Comparison of ENCODE assay signal across 15 cellular contexts in the genomic region with DNA sequence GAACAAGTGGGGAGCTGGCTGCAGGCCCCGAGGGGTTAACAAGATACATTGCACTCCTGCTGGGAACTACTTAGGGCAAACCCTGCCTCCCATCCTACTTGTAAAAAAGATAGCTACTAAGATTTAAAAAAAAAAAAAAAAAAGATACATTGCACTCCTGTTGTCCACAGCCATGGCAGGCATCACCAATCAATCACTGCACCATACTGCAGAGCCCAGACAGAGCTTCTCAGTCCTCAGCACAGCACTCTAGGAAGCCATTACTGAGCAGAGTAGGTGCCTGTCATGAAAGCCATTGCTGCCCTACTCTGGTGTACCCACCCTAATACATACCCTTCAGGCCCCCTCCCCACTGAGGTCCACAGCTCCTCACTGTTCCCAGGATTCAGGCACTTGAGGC.
DNase-seq lines count a peak whose midpoint lies in the region; ATAC-seq, FAIRE-seq and TF ChIP-seq lines count a peak whose summit lies in the region.
"Had no signal": no experiment of that assay in that cellular context is flagged by ENCODE, and none has a peak within 500 bp of the region (broad histone marks: within the 10 kb centered on the region; RNA-seq: fewer than 3 reads in every experiment).

No MANE protein-coding gene starts in this region.

- peak overlapping the region; percentile 24 for H2AK5ac ChIP-seq in neuronal stem cell (ENCODE audit: low read depth, low read length)

- BruUV-seq in K562 (replicated peaks; lab: Mats Ljungman, UMichigan), result no TSS peak

- H3K4ac ChIP-seq in neuronal stem cell (ENCODE audit: low read length), result no peak overlapping the region

- H3K79me1 ChIP-seq in neuronal stem cell (ENCODE audit: low read depth, low read length), result no peaks in the 10 kb centered on the region

- H3K23ac ChIP-seq in neuronal stem cell (ENCODE audit: low read depth, low read length, poor library complexity), result no peak overlapping the region

- H3K9me3 ChIP-seq in Karpas-422 (ENCODE audit: low read length) (no peaks in the 10 kb centered on the region), K562 (replicated peaks; ENCODE audit: control insufficient read depth, insufficient read depth, low read depth, low read length) (no peaks in the 10 kb centered on the region; the same call in 1 of the 2 replicates), neuronal stem cell (replicated peaks in 1 of 2; ENCODE audit: control insufficient read depth in 2 of 2, insufficient read depth in 1 of 2, low read depth in 1 of 2, low read length in 2 of 2) (peaks cover 0 to 5% of the 10 kb centered on the region in 2 donors), testis (no peaks in the 10 kb centered on the region)
- H3K9me3 ChIP-seq: A549, BE2C had no signal

- no peak overlapping the region for H2BK15ac ChIP-seq in neuronal stem cell (ENCODE audit: low read length)

- H3K79me2 ChIP-seq in Karpas-422 (ENCODE audit: low read length), result no peaks in the 10 kb centered on the region
- no peaks in the 10 kb centered on the region for H3K79me2 ChIP-seq in K562 (ENCODE audit: control insufficient read depth, insufficient read depth, low read length)

- no peak overlapping the region for H3K18ac ChIP-seq in neuronal stem cell (ENCODE audit: low read length)

- no peak overlapping the region for H4K91ac ChIP-seq in neuronal stem cell (ENCODE audit: low read depth, low read length, poor library complexity)

- FAIRE-seq in GM12892 (lab: Jason Lieb, UNC) (peak; percentile 9), K562 (lab: Jason Lieb, UNC) (no peak)
- FAIRE-seq: A549, D721Med, GM18507 had no signal

- peaks cover 2% of the 10 kb centered on the region for H3K9me1 ChIP-seq in K562 (ENCODE audit: control insufficient read depth, insufficient read depth, low read length)

- no peak for TF ChIP-seq RAD21 in K562 (CRISPR knock-in tag; conservative IDR thresholded peaks at IDR 0.05 in 1 of 2, IDR thresholded peaks at IDR 0.05 in 1 of 2)

- H2BK12ac ChIP-seq in neuronal stem cell (ENCODE audit: low read length), result no peak overlapping the region

- no peaks in the 10 kb centered on the region for H3K36me3 ChIP-seq in Karpas-422 (ENCODE audit: insufficient read depth, low read length)
- no peaks in the 10 kb centered on the region for H3K36me3 ChIP-seq in K562 (ENCODE audit: control insufficient read depth, insufficient read depth, low read length)
- no peaks in the 10 kb centered on the region for H3K36me3 ChIP-seq in neuronal stem cell (replicated peaks in 1 of 2; ENCODE audit: control insufficient read depth in 2 of 2, insufficient read depth in 2 of 2, low read length in 2 of 2)
- H3K36me3 ChIP-seq in testis (ENCODE audit: low read depth, missing control alignments), result no peaks in the 10 kb centered on the region
- H3K36me3 ChIP-seq: BE2C had no signal

- ATAC-seq in K562, result no peak; the same call in 2 of the 3 replicates
- ATAC-seq: A549 had no signal

- no peak overlapping the region for H2BK5ac ChIP-seq in neuronal stem cell (ENCODE audit: low read length)

- H3K9me2 ChIP-seq in Karpas-422 (replicated peaks; ENCODE audit: insufficient read depth, low read length), result no peaks in the 10 kb centered on the region

- H3K4me2 ChIP-seq in Karpas-422 (ENCODE audit: low read depth, low read length, poor library complexity, severe bottlenecking), result no peak overlapping the region
- H3K4me2 ChIP-seq in K562 (ENCODE audit: insufficient read depth, low read length), result no peak overlapping the region
- H3K4me2 ChIP-seq in neuronal stem cell (ENCODE audit: insufficient read depth, low read length, poor library complexity, severe bottlenecking), result no peak overlapping the region
- H3K4me2 ChIP-seq: A549 had no signal

- CTCF ChIA-PET in K562 (lab: Yijun Ruan, JAX; ENCODE audit: low intra/inter-chr PET ratio), result interaction anchor here (1.6 kb wide), 1 partner anchor 158 kb away, joined by 4 read pairs; no protein-coding TSS in a partner anchor

- H3K27me3 ChIP-seq in Karpas-422 (ENCODE audit: low read length) (no peaks in the 10 kb centered on the region), K562 (ENCODE audit: control insufficient read depth in 2 of 2, insufficient read depth in 2 of 2, low read length in 2 of 2) (peaks cover 0 to 27% of the 10 kb centered on the region in 2 experiments; a peak in 4 of 5 replicates), neuronal stem cell (ENCODE audit: control insufficient read depth in 3 of 3, insufficient read depth in 3 of 3, low read depth in 1 of 3, low read length in 3 of 3) (peaks cover 0 to 2% (median 0%) of the 10 kb centered on the region in 3 experiments), testis (no peaks in the 10 kb centered on the region)
- H3K27me3 ChIP-seq: BE2C had no signal

- intact Hi-C loops in K562 (cut with micrococcal nuclease), result no loop called here
- intact Hi-C loops in testis (cut with DNase I; ENCODE audit: low total_unique reads), result loop anchor here (5.0 kb wide), 1 partner anchor 156 kb away; no protein-coding TSS in a partner anchor

- POLR2A ChIA-PET in K562 (lab: Yijun Ruan, JAX), result no interaction called here

- TF ChIP-seq CTCF in K562 (IDR thresholded peaks at IDR 0.05 in 2 of 3, conservative IDR thresholded peaks at IDR 0.05 in 1 of 3; ENCODE audit: insufficient read depth in 2 of 3, low read depth in 1 of 3, low read length in 3 of 3) (no peak), testis (IDR thresholded peaks at IDR 0.05) (no peak)

- H3K27ac ChIP-seq in Karpas-422 (ENCODE audit: low read length) (no peak overlapping the region), K562 (ENCODE audit: extremely low read depth, low read depth, low read length) (no peak overlapping the region), neuronal stem cell (replicated peaks; ENCODE audit: low read length) (no peak overlapping the region), testis (no peak overlapping the region)
- H3K27ac ChIP-seq: A549, C4-2B had no signal

- 7% methylated on average over 1 of the region's 1 CpG for WGBS in K562 (ENCODE audit: insufficient coverage, low coverage, missing lambda C conversion rate)
- no CpG with 5 or more reads among the region's 1 CpG for WGBS in neuronal stem cell (ENCODE audit: extremely low coverage in 2 of 2, insufficient read length in 2 of 2, insufficient replicate concordance in 1 of 2), 2 donors
- 83 to 92% methylated on average over 1 of the region's 1 CpG for WGBS in testis, 2 donors

- H3K9ac ChIP-seq in Karpas-422 (ENCODE audit: low read length) (no peak overlapping the region), K562 (ENCODE audit: insufficient read depth in 1 of 2, low read depth in 2 of 2, low read length in 2 of 2) (no peak overlapping the region), neuronal stem cell (ENCODE audit: low read depth, low read length, poor library complexity) (no peak overlapping the region)

- H4K20me1 ChIP-seq in Karpas-422 (ENCODE audit: insufficient read depth, low read depth, low read length), result no peaks in the 10 kb centered on the region
- no peaks in the 10 kb centered on the region; the same call in 1 of the 2 replicates for H4K20me1 ChIP-seq in K562 (replicated peaks; ENCODE audit: control insufficient read depth, insufficient read depth, low read length)

- H2BK120ac ChIP-seq in neuronal stem cell (ENCODE audit: low read depth, low read length), result no peak overlapping the region

- H3K4me1 ChIP-seq in Karpas-422 (ENCODE audit: low read length), result peaks cover 9% of the 10 kb centered on the region; the same call in 1 of the 2 replicates
- no peaks in the 10 kb centered on the region for H3K4me1 ChIP-seq in K562 (replicated peaks in 1 of 2; ENCODE audit: control insufficient read depth in 2 of 2, insufficient read depth in 2 of 2, low read length in 2 of 2)
- H3K4me1 ChIP-seq in neuronal stem cell (ENCODE audit: control insufficient read depth in 2 of 2, insufficient read depth in 1 of 2, low read depth in 1 of 2, low read length in 2 of 2), result no peaks in the 10 kb centered on the region
- no peaks in the 10 kb centered on the region for H3K4me1 ChIP-seq in testis
- H3K4me1 ChIP-seq: A549, BE2C had no signal

- no peak overlapping the region for H4K8ac ChIP-seq in neuronal stem cell (ENCODE audit: low read depth, low read length)

- H3K4me3 ChIP-seq in Karpas-422 (ENCODE audit: low read length), result no peak overlapping the region
- H3K4me3 ChIP-seq in K562, result no peak overlapping the region
- no peak overlapping the region for H3K4me3 ChIP-seq in neuronal stem cell (ENCODE audit: low read length in 2 of 2)
- H3K4me3 ChIP-seq in testis, result no peak overlapping the region
- H3K4me3 ChIP-seq: A549 had no signal

- in situ Hi-C loops in K562 (cut with MboI), result loop anchor here (5.0 kb wide), 1 partner anchor 151 kb away; no protein-coding TSS in a partner anchor

- no peak for TF ChIP-seq POLR2A in GM12892 (IDR thresholded peaks at IDR 0.05; ENCODE audit: low read depth, low read length)
- TF ChIP-seq POLR2A in K562 (conservative IDR thresholded peaks at IDR 0.05), result no peak
- TF ChIP-seq POLR2A in testis (IDR thresholded peaks at IDR 0.05), result no peak

- H2AFZ ChIP-seq in Karpas-422 (ENCODE audit: low read length), result no peak overlapping the region
- no peak overlapping the region for H2AFZ ChIP-seq in K562 (ENCODE audit: low read depth, low read length)
- no peak overlapping the region for H2AFZ ChIP-seq in neuronal stem cell (ENCODE audit: low read length)

- no peak overlapping the region for H3K14ac ChIP-seq in neuronal stem cell (ENCODE audit: low read length)

- DNase-seq in GM12892 (ENCODE audit: insufficient read length) (no peak), Karpas-422 (peak; percentile 67), K562 (ENCODE audit: extremely low read depth in 1 of 4, low spot score in 3 of 4) (no peak), neuronal stem cell (ENCODE audit: low spot score) (no peak), dermis blood vessel endothelial cell (no peak), activated gamma-delta T cell (lab: John Stamatoyannopoulos, UW) (no peak), testis (no peak)
- DNase-seq: CD4-positive, alpha-beta memory T cell; COR-L47; HCEC 1CT had no signal

- TF ChIP-seq EP300 in K562 (IDR thresholded peaks at IDR 0.05; ENCODE audit: low read length), result no peak
